1 cellular context compared by ENCODE assay signal in the genomic region with DNA sequence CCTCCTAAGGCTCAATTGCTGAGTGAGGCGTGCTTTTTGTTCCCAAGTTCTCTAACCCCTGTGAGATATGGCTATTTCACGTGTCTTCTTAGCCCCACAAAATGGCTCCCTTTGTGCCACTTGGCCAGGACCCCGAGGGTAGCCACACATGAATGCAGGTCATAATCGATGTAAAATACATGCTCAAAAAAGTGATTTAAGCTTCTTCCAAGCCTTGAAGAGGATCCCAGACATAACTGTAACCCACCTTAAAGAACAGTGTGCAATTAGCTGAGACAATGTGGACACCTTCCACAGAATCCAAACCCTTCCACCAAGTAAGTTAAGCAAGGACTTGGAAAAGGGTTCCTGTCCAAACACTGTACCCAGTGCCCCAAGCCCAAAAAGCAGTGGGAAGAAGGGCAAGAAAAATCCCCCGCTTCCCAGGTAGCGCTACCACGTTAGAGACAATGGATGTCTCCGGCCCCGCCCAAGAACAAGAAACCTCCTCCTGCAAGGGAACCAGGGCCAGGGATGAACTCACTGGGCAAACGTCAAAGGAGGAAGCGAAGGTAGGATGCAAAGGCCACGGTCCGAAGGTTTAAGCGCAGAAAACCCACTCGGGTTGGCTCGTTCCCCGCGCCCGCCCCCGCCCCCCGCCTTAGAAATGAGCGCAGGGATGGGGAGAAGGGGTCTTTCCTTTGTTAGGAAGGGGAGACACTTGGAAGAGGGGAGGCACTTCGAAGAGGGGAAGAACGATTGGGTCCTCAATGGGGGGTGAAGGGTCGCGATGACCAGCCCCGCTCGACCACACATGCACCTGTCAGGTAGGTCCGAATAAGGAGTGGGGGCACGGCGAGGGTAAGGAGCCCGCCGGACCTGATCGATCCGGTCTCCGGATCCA.
A peak's percentile ranks its signal among the peaks of the same experiment; 100 is the strongest.
TF ChIP-seq lines count a peak whose summit lies in the region.

No MANE protein-coding gene starts in this region.

TF ChIP-seq in GM12878, 131 proteins besides CTCF, POLR2A, EP300 and RAD21:
- TF ChIP-seq, protein P1, sequence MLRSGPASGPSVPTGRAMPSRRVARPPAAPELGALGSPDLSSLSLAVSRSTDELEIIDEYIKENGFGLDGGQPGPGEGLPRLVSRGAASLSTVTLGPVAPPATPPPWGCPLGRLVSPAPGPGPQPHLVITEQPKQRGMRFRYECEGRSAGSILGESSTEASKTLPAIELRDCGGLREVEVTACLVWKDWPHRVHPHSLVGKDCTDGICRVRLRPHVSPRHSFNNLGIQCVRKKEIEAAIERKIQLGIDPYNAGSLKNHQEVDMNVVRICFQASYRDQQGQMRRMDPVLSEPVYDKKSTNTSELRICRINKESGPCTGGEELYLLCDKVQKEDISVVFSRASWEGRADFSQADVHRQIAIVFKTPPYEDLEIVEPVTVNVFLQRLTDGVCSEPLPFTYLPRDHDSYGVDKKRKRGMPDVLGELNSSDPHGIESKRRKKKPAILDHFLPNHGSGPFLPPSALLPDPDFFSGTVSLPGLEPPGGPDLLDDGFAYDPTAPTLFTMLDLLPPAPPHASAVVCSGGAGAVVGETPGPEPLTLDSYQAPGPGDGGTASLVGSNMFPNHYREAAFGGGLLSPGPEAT (IDR thresholded peaks at IDR 0.05; ENCODE audit: low read depth): 0 out of 2 replicates have a peak, but pooled peaks have one; percentile 21
- TF ChIP-seq BHLHE40 (IDR thresholded peaks at IDR 0.05; ENCODE audit: borderline replicate concordance in 1 of 2, low read depth in 2 of 2, low read length in 1 of 2): peak in 1 of 2 experiments; percentile 23; a peak in 1 of 4 replicates
- no peak for TF ChIP-seq EZH2 (IDR thresholded peaks at IDR 0.05; ENCODE audit: borderline replicate concordance, control insufficient read depth, low read depth, low read length)
- peak; percentile 84 for TF ChIP-seq YY1 (IDR thresholded peaks at IDR 0.05; ENCODE audit: low read depth, low read length)
- TF ChIP-seq SIN3A (IDR thresholded peaks at IDR 0.05; ENCODE audit: low read depth, low read length): no peak
- TF ChIP-seq POLR2AphosphoS5 (IDR thresholded peaks at IDR 0.05; ENCODE audit: low read length): peak; percentile 36; the same call in 1 of the 2 replicates
- 0 out of 3 replicates have a peak, but pooled peaks of 1 of the 2 experiments have one; percentile 4 for TF ChIP-seq EGR1 (IDR thresholded peaks at IDR 0.05; ENCODE audit: borderline replicate concordance in 1 of 2, low read depth in 2 of 2, low read length in 2 of 2)
